In genomic region chr2:17583646-17584045, GRCh38 we compare ENCODE assay signal across 20 cellular contexts. TPM values are rescaled to one million over a fixed set of nuclear protein-coding genes. Genes with fewer than 3 reads are reported as not detected.
"Had no signal": no experiment of that assay in that cellular context is flagged by ENCODE, and none has a peak within 500 bp of the region (broad histone marks: within the 10 kb centered on the region; RNA-seq: fewer than 3 reads in every experiment).

No MANE protein-coding gene starts in this region.

- H3K9me3 ChIP-seq: body of pancreas, gastroesophageal sphincter, spleen, testis had no signal

- H3K27me3 ChIP-seq: body of pancreas, gastroesophageal sphincter, testis had no signal

- H3K36me3 ChIP-seq: gastroesophageal sphincter, spleen had no signal

- H3K27ac ChIP-seq: body of pancreas, gastroesophageal sphincter, spleen, testis had no signal

- H3K4me1 ChIP-seq: body of pancreas, gastroesophageal sphincter, spleen, testis had no signal

- ATAC-seq: activated CD4-positive, alpha-beta T cell treated with anti-CD3 and anti-CD28 coated beads for 36 hours; activated CD8-positive, alpha-beta memory T cell treated with anti-CD3 and anti-CD28 coated beads, Interleukin-2, amount 10 ng/mL, durations not matched to agents 7 days and 5 days; activated T-helper 17 cell treated with anti-CD3 and anti-CD28 coated beads, Interleukin-2, amount 50 U/mL, for 72 hours; body of pancreas; gastroesophageal sphincter; WTC11 had no signal

- H3K4me3 ChIP-seq: body of pancreas, gastroesophageal sphincter, lung, spleen, testis had no signal

- DNase-seq: activated CD4-positive, alpha-beta memory T cell treated with anti-CD3 and anti-CD28 coated beads, Interleukin-2, amount 10 ng/mL, durations not matched to agents 7 days and 5 days; activated CD4-positive, alpha-beta T cell treated with anti-CD3 and anti-CD28 coated beads for 36 hours; activated CD8-positive, alpha-beta memory T cell treated with anti-CD3 and anti-CD28 coated beads, Interleukin-2, amount 10 ng/mL, durations not matched to agents 7 days and 5 days; activated naive CD4-positive, alpha-beta T cell treated with Interleukin-2 at 50 U/mL for 16 hours; activated naive CD8-positive, alpha-beta T cell treated with anti-CD3 and anti-CD28 coated beads, Interleukin-2, amount 10 ng/mL, durations not matched to agents 7 days and 5 days; amygdala; body of pancreas; effector memory CD4-positive, alpha-beta T cell; midbrain; nephron progenitor cell; nucleus accumbens; spleen; stimulated activated CD4-positive, alpha-beta T cell treated with anti-CD3 and anti-CD28 coated beads, Interleukin-4, amount 100 ng/mL, for 4 hours had no signal

RNA-seq across cellular contexts. Expression of gene VSNL1, which starts 43.1 kb away (rescaled TPM):
- total RNA-seq: activated CD4-positive, alpha-beta memory T cell treated with anti-CD3 and anti-CD28 coated beads, Interleukin-2, amount 10 ng/mL, durations not matched to agents 7 days and 5 days; activated CD4-positive, alpha-beta T cell treated with anti-CD3 and anti-CD28 coated beads for 36 hours; activated CD8-positive, alpha-beta memory T cell treated with anti-CD3 and anti-CD28 coated beads, Interleukin-2, amount 10 ng/mL, durations not matched to agents 7 days and 5 days; activated naive CD8-positive, alpha-beta T cell treated with anti-CD3 and anti-CD28 coated beads, Interleukin-2, amount 10 ng/mL, durations not matched to agents 7 days and 5 days; activated T-helper 17 cell treated with anti-CD3 and anti-CD28 coated beads, Interleukin-2, amount 50 U/mL, for 72 hours; chondrocyte; endothelial cell of umbilical vein; spleen had no signal
